In genomic region chr3:42802876-42803799, GRCh38 we compare ENCODE assay signal across 8 cellular contexts. TPM values are rescaled to one million over a fixed set of nuclear protein-coding genes. Genes with fewer than 3 reads are reported as not detected.
DNase-seq lines count a peak whose midpoint lies in the region; ATAC-seq and TF ChIP-seq lines count a peak whose summit lies in the region.

No MANE protein-coding gene starts in this region.

- TF ChIP-seq CTCF in PC-9 (conservative IDR thresholded peaks at IDR 0.05) (no peak), uterus (IDR thresholded peaks at IDR 0.05) (no peak)

- H3K27ac ChIP-seq in PC-9, result peak overlapping the region; percentile 81
- H3K27ac ChIP-seq in uterus, result peak overlapping the region; percentile 90 to 96

- CTCF ChIA-PET in PC-9 (lab: Charles Lee), result no interaction called here

- TF ChIP-seq POLR2A in uterus (IDR thresholded peaks at IDR 0.05), result no peak

- peak overlapping the region; percentile 94 for H3K4me3 Mint-ChIP-seq in dendritic cell treated with granulocyte-macrophage colony-stimulating factor and Interleukin-4, amounts not matched to agents 40 ng/mL and 50 ng/mL, for 4 days

- BruUV-seq in PC-9 (replicated peaks; lab: Mats Ljungman, UMichigan), result TSS peak; percentile 60

- H3K27me3 Mint-ChIP-seq in dendritic cell treated with granulocyte-macrophage colony-stimulating factor and Interleukin-4, amounts not matched to agents 40 ng/mL and 50 ng/mL, for 4 days, result peaks cover 18% of the 10 kb centered on the region

- H3K9me2 ChIP-seq in PC-9 (ENCODE audit: insufficient read depth), result no peaks in the 10 kb centered on the region

- peak overlapping the region; percentile 99 for H3K4me2 ChIP-seq in PC-9

- H3K4me1 Mint-ChIP-seq in dendritic cell treated with granulocyte-macrophage colony-stimulating factor and Interleukin-4, amounts not matched to agents 40 ng/mL and 50 ng/mL, for 4 days (ENCODE audit: low read depth), result peaks cover 38% of the 10 kb centered on the region

- H2AFZ ChIP-seq in PC-9, result peak overlapping the region; percentile 75

- peak overlapping the region; percentile 84 for H3K4me3 ChIP-seq in PC-9
- H3K4me3 ChIP-seq in uterus, result peak overlapping the region; percentile 69 to 75

- H3F3A ChIP-seq in PC-9 (ENCODE audit: insufficient read depth, low read depth), result peaks cover 7% of the 10 kb centered on the region; the same call in 1 of the 2 replicates

- no peaks in the 10 kb centered on the region for H4K20me1 ChIP-seq in PC-9 (ENCODE audit: insufficient read depth)

- H3K79me2 ChIP-seq in PC-9 (ENCODE audit: low read depth), result peaks cover 47% of the 10 kb centered on the region

- POLR2A ChIA-PET in PC-9 (lab: Charles Lee; ENCODE audit: unreplicated experiment), result no interaction called here

- peaks cover 12% of the 10 kb centered on the region for H3K36me3 Mint-ChIP-seq in dendritic cell treated with granulocyte-macrophage colony-stimulating factor and Interleukin-4, amounts not matched to agents 40 ng/mL and 50 ng/mL, for 4 days (ENCODE audit: low read depth)

- peak overlapping the region; percentile 92 for H3K27ac Mint-ChIP-seq in dendritic cell treated with granulocyte-macrophage colony-stimulating factor and Interleukin-4, amounts not matched to agents 40 ng/mL and 50 ng/mL, for 4 days

- no peaks in the 10 kb centered on the region for H3K9me3 Mint-ChIP-seq in dendritic cell treated with granulocyte-macrophage colony-stimulating factor and Interleukin-4, amounts not matched to agents 40 ng/mL and 50 ng/mL, for 4 days

- H3K36me3 ChIP-seq in PC-9 (ENCODE audit: low read depth) (no peaks in the 10 kb centered on the region), uterus (no peaks in the 10 kb centered on the region)

- H3K27me3 ChIP-seq in PC-9 (ENCODE audit: insufficient read depth, low read depth) (no peaks in the 10 kb centered on the region), uterus (no peaks in the 10 kb centered on the region)

- intact Hi-C loops in PC-9 (cut with micrococcal nuclease; ENCODE audit: unreplicated experiment) (no loop called here), uterus (cut with DNase I; ENCODE audit: low total_unique reads) (no loop called here)
- intact Hi-C loops in dendritic cell treated with granulocyte-macrophage colony-stimulating factor and Interleukin-4, amounts not matched to agents 40 ng/mL and 50 ng/mL, for 4 days (cut with micrococcal nuclease), result no loop called here

- DNase-seq in activated CD4-positive, alpha-beta T cell treated with anti-CD3 and anti-CD28 coated beads for 48 hours, result peak; percentile 5
- no peak for DNase-seq in activated CD4-positive, alpha-beta T cell treated with anti-CD3 and anti-CD28 coated beads, Interleukin-2, amount 50 U/mL, for 4 hours
- DNase-seq in PC-9 (no peak), midbrain (lab: John Stamatoyannopoulos, UW) (peak; percentile 44), uterus (no peak), KG1 (lab: John Stamatoyannopoulos, UW) (no peak)

- ATAC-seq in HG03280 (IDR thresholded peaks at IDR 0.05; ENCODE audit: unreplicated experiment), result no peak

- peaks cover 24% of the 10 kb centered on the region for H3K4me1 ChIP-seq in PC-9 (replicated peaks; ENCODE audit: insufficient read depth)
- peaks cover 0 to 13% of the 10 kb centered on the region in 2 donors for H3K4me1 ChIP-seq in uterus

- no peaks in the 10 kb centered on the region for H3K9me3 ChIP-seq in PC-9 (ENCODE audit: insufficient read depth, low read depth)
- no peaks in the 10 kb centered on the region for H3K9me3 ChIP-seq in uterus

RNA-seq across cellular contexts. Expression of gene HIGD1A, which starts 1.2 kb away (rescaled TPM):
- 48.2 and 69.7 TPM in 2 replicates for total RNA-seq in PC-9 (2021)
- 100 to 1,000 TPM in 2 of 4 donors, 10 to 100 TPM in 2; 65.3 to 234 (median 103) TPM for total RNA-seq in uterus

RNA-seq across cellular contexts. Expression of gene ACKR2, which starts 6.1 kb away (rescaled TPM):
- total RNA-seq in PC-9 (2021), result 1.0 and 2.9 TPM in 2 replicates
- total RNA-seq in uterus, result 1 to 10 TPM; 1.5 to 8.7 (median 4.7) TPM

RNA-seq across cellular contexts. Expression of gene CCDC13, which starts 30.1 kb away (rescaled TPM):
- total RNA-seq in PC-9 (2021) (0.41 TPM in 1 of 2 replicates, not detected in the other), uterus (1 to 10 TPM in 2 of 4 donors, not detected in 2; 1.7 to 1.9 TPM)

Comparison
In these comparisons a context has a peak if more than half of its experiments do, and no peak if none do; other contexts are left out.
1. DNase-seq: peak in activated CD4-positive, alpha-beta T cell treated with anti-CD3 and anti-CD28 coated beads for 48 hours (single experiment) and midbrain (single experiment); none in activated CD4-positive, alpha-beta T cell treated with anti-CD3 and anti-CD28 coated beads, Interleukin-2, amount 50 U/mL, for 4 hours (0 of 2), PC-9 (0 of 2), uterus (0 of 2) and KG1 (single experiment).